Comparison of ENCODE assay signal across 8 cellular contexts in the genomic region with DNA sequence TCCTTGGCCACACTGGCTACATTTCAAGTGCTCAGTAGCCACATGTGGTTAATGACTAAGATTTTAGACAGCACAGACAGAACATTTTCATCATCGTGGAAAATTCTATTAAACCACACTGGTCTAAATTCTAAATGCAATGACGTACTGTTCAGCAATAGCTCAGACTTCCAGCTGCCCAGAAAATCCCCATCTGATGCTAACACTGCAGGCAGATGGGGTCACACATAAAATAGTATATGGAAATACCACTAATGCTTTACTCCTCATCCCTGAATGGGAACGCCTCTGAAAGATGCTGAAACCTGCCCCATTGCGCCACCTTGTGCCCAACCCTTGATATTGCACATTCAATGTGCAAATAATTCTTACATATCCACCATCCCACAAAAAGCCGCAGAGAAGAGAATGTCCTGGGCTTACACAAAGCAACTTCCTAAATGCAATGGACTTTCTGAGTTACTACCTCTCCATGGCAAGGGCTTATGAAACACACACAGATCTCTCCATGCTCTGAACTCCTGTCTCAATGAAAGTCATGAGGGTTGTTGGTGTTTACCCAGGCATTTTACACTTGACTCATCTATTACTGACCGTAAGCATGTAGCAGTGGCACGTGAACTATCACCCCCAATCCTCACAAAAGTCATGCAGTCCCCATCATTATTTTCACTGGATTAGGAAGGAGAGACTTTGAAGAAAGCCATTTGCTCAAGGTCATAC. TPM values are rescaled to one million over a fixed set of nuclear protein-coding genes. Genes with fewer than 3 reads are reported as not detected.
DNase-seq lines count a peak whose midpoint lies in the region; ATAC-seq, FAIRE-seq and TF ChIP-seq lines count a peak whose summit lies in the region.

No MANE protein-coding gene starts in this region.

- TF ChIP-seq POLR2A in upper lobe of left lung (IDR thresholded peaks at IDR 0.05) = no peak

- H3K27ac ChIP-seq in Karpas-422 (ENCODE audit: low read length) = no peak overlapping the region
- no peak overlapping the region for H3K27ac ChIP-seq in osteoblast (ENCODE audit: low read depth, low read length)
- H3K27ac ChIP-seq in upper lobe of left lung = no peak overlapping the region

- DNase-seq in NCI-H510A treated with DMSO at 0.1 percent for 48 hours (lab: John Stamatoyannopoulos, UW) (peak; percentile 35), NCI-H510A (lab: John Stamatoyannopoulos, UW) (no peak), Karpas-422 (peak; percentile 82), RCC 7860 (ENCODE audit: low spot score) (peak; percentile 98), activated T-helper 1 cell treated with Interleukin-2 at 50 U/mL for 16 hours (ENCODE audit: low read depth) (peak; percentile 6), foreskin melanocyte (peak; percentile 88), osteoblast (ENCODE audit: insufficient read length, low spot score, missing footprints) (peak; percentile 78), upper lobe of left lung (peak in 1 of 2 donors; percentile 65)

- no peaks in the 10 kb centered on the region for H3K9me2 ChIP-seq in Karpas-422 (replicated peaks; ENCODE audit: insufficient read depth, low read length)

- peak; percentile 86 to 91 for ATAC-seq in upper lobe of left lung (ENCODE audit: low FRiP score in 2 of 2)

- H3K27me3 ChIP-seq in Karpas-422 (ENCODE audit: low read length) = no peaks in the 10 kb centered on the region
- peaks cover 21% of the 10 kb centered on the region for H3K27me3 ChIP-seq in osteoblast (ENCODE audit: insufficient read depth, low read length)
- H3K27me3 ChIP-seq in upper lobe of left lung = no peaks in the 10 kb centered on the region

- H4K20me1 ChIP-seq in Karpas-422 (ENCODE audit: insufficient read depth, low read depth, low read length) (0 out of 2 replicates have a peak, but pooled peaks cover 3% of the 10 kb centered on the region), osteoblast (ENCODE audit: insufficient read depth, low read length) (no peaks in the 10 kb centered on the region)

- FAIRE-seq in RCC 7860 (lab: Jason Lieb, UNC) = peak; percentile 99

- H2AFZ ChIP-seq in Karpas-422 (ENCODE audit: low read length) = no peak overlapping the region
- no peak overlapping the region for H2AFZ ChIP-seq in osteoblast (ENCODE audit: low read length)

- H3K9ac ChIP-seq in Karpas-422 (ENCODE audit: low read length) = no peak overlapping the region

- TF ChIP-seq EP300 in upper lobe of left lung (IDR thresholded peaks at IDR 0.05) = no peak

- H3K4me1 ChIP-seq in Karpas-422 (ENCODE audit: low read length) (no peaks in the 10 kb centered on the region), osteoblast (ENCODE audit: insufficient read depth, low read length) (peaks cover 14% of the 10 kb centered on the region), upper lobe of left lung (peaks cover 0 to 3% (median 0%) of the 10 kb centered on the region in 4 donors)

- H3K4me3 ChIP-seq in Karpas-422 (ENCODE audit: low read length) = no peak overlapping the region
- H3K4me3 ChIP-seq in osteoblast (ENCODE audit: insufficient read depth, low read length) = no peak overlapping the region
- no peak overlapping the region for H3K4me3 ChIP-seq in upper lobe of left lung

- H3K79me2 ChIP-seq in Karpas-422 (ENCODE audit: low read length) (no peaks in the 10 kb centered on the region), osteoblast (ENCODE audit: insufficient read depth, low read length) (no peaks in the 10 kb centered on the region)

- H3K9me3 ChIP-seq in Karpas-422 (ENCODE audit: low read length) (no peaks in the 10 kb centered on the region), osteoblast (ENCODE audit: low read depth, low read length) (no peaks in the 10 kb centered on the region), upper lobe of left lung (no peaks in the 10 kb centered on the region)

- 17 to 28% methylated on average over 7 of the region's 7 CpGs for WGBS in upper lobe of left lung, 2 donors

- H3K4me2 ChIP-seq in Karpas-422 (ENCODE audit: low read depth, low read length, poor library complexity, severe bottlenecking) (no peak overlapping the region), osteoblast (ENCODE audit: insufficient read depth, low read length) (peak overlapping the region; percentile 15)

- no peaks in the 10 kb centered on the region for H3K36me3 ChIP-seq in Karpas-422 (ENCODE audit: insufficient read depth, low read length)
- no peaks in the 10 kb centered on the region for H3K36me3 ChIP-seq in osteoblast (ENCODE audit: insufficient read depth, low read length)
- no peaks in the 10 kb centered on the region for H3K36me3 ChIP-seq in upper lobe of left lung

- TF ChIP-seq CTCF in osteoblast (IDR thresholded peaks at IDR 0.05; ENCODE audit: extremely low read depth, low read depth, low read length) (peak; percentile 89), upper lobe of left lung (IDR thresholded peaks at IDR 0.05) (peak; percentile 58 to 78 (median 71))

RNA-seq across cellular contexts. Expression of a gene that starts 20.3 kb away (rescaled TPM):
- total RNA-seq in Karpas-422 (2014; rRNA removed; shearing (Covaris generic); ENCODE audit: low replicate concordance) = not detected in 2 replicates
- total RNA-seq in osteoblast = not detected in 2 replicates
- total RNA-seq in upper lobe of left lung = 10 to 100 TPM in 2 of 6 donors, 1 to 10 TPM in 4; 2.9 to 21.0 (median 6.1) TPM
